Comparison of ENCODE assay signal across 8 cellular contexts in genomic region chr1:167553136-167554027, GRCh38. TPM values are rescaled to one million over a fixed set of nuclear protein-coding genes. Genes with fewer than 3 reads are reported as not detected.
DNase-seq lines count a peak whose midpoint lies in the region; ATAC-seq, FAIRE-seq and TF ChIP-seq lines count a peak whose summit lies in the region.

Gene CREG1 (minus strand): TSS chr1:167553762.

- H3K9me3 Mint-ChIP-seq in activated T-cell treated with anti-CD3 and anti-CD28 coated beads, Interleukin-2, amount 50 U/mL, for 72 hours, result no peaks in the 10 kb centered on the region

- H3K27ac ChIP-seq in KOPT-K1 (ENCODE audit: low read depth, low read length, poor library complexity, severe bottlenecking) (peak within 1 kb of the TSS; percentile 49), esophagus muscularis mucosa (replicated peaks in 1 of 4) (peak within 1 kb of the TSS; percentile 85 to 92 (median 88))

- no peak within 1 kb of the TSS for H3K27ac Mint-ChIP-seq in activated T-cell treated with anti-CD3 and anti-CD28 coated beads, Interleukin-2, amount 50 U/mL, for 72 hours

- WGBS in esophagus muscularis mucosa, result 5% methylated on average over 8 of the region's 90 CpGs

- H3K36me3 ChIP-seq in KOPT-K1 (ENCODE audit: insufficient read depth, low read length), result no peaks in the 10 kb centered on the region
- no peaks in the 10 kb centered on the region for H3K36me3 ChIP-seq in esophagus muscularis mucosa

- peaks cover 10 to 55% (median 46%) of the 10 kb centered on the region in 4 donors for H3K4me1 ChIP-seq in esophagus muscularis mucosa

- H3K27me3 ChIP-seq in esophagus muscularis mucosa, result no peaks in the 10 kb centered on the region

- TF ChIP-seq POLR2A in esophagus muscularis mucosa (IDR thresholded peaks at IDR 0.05; ENCODE audit: low read depth), result peak; percentile 83

- peak within 1 kb of the TSS; percentile 92 to 93 for H3K4me3 Mint-ChIP-seq in activated T-cell treated with anti-CD3 and anti-CD28 coated beads, Interleukin-2, amount 50 U/mL, for 72 hours

- no peaks in the 10 kb centered on the region for H3K36me3 Mint-ChIP-seq in activated T-cell treated with anti-CD3 and anti-CD28 coated beads, Interleukin-2, amount 50 U/mL, for 72 hours (ENCODE audit: insufficient read depth in 2 of 2)

- ATAC-seq in GM21786 (IDR thresholded peaks at IDR 0.05; ENCODE audit: unreplicated experiment), result peak; percentile 97
- peak; percentile 99 to 100 for ATAC-seq in activated T-cell treated with anti-CD3 and anti-CD28 coated beads, Interleukin-2, amount 50 U/mL, for 72 hours (replicated peaks in 1 of 2)

- intact Hi-C loops in esophagus muscularis mucosa (cut with DNase I), result loop anchor here (10.0 kb wide), 1 partner anchor 329 kb away; the partner anchor contains the start of gene POU2F1

- FAIRE-seq in RCC 7860 (lab: Jason Lieb, UNC), result peak; percentile 79

- H3K4me3 ChIP-seq in esophagus muscularis mucosa, result peak within 1 kb of the TSS; percentile 81 to 91 (median 89)

- no peak for TF ChIP-seq EP300 in esophagus muscularis mucosa (IDR thresholded peaks at IDR 0.05)

- peak; percentile 89 for DNase-seq in DMS79 (lab: John Stamatoyannopoulos, UW)
- DNase-seq in RCC 7860 (ENCODE audit: low spot score), result peak; percentile 77
- peak; percentile 93 to 94 for DNase-seq in activated T-cell treated with anti-CD3 and anti-CD28 coated beads, Interleukin-2, amount 50 U/mL, for 72 hours
- DNase-seq in esophagus muscularis mucosa (ENCODE audit: extremely low spot score), result peak; percentile 96
- peak; percentile 92 for DNase-seq in myocyte (ENCODE audit: low read depth)
- peak; percentile 78 to 83 for DNase-seq in stimulated activated CD8-positive, alpha-beta memory T cell treated with anti-CD3 and anti-CD28 coated beads, Interleukin-7, amount 100 ng/mL, for 48 hours (ENCODE audit: extremely low read depth in 1 of 2, low read depth in 1 of 2)

- TF ChIP-seq CTCF in esophagus muscularis mucosa (IDR thresholded peaks at IDR 0.05), result peak in 1 of 3 experiments; percentile 14

- H3K27me3 Mint-ChIP-seq in activated T-cell treated with anti-CD3 and anti-CD28 coated beads, Interleukin-2, amount 50 U/mL, for 72 hours (ENCODE audit: low read depth), result no peaks in the 10 kb centered on the region

- H3K4me1 Mint-ChIP-seq in activated T-cell treated with anti-CD3 and anti-CD28 coated beads, Interleukin-2, amount 50 U/mL, for 72 hours (ENCODE audit: low read depth), result peaks cover 44% of the 10 kb centered on the region

- H3K9me3 ChIP-seq in KOPT-K1 (ENCODE audit: insufficient read depth, low read length, poor library complexity, severe bottlenecking), result no peaks in the 10 kb centered on the region
- H3K9me3 ChIP-seq in esophagus muscularis mucosa, result no peaks in the 10 kb centered on the region

RNA-seq across cellular contexts. Expression of gene CREG1, which starts in this region (rescaled TPM):
- 1 to 10 TPM; 7.4 to 8.3 TPM for total RNA-seq in activated T-cell treated with anti-CD3 and anti-CD28 coated beads, Interleukin-2, amount 50 U/mL, for 72 hours
- total RNA-seq in esophagus muscularis mucosa, result 100 to 1,000 TPM; 121 to 203 (median 158) TPM
- 201 and 310 TPM in 2 replicates for total RNA-seq in myocyte
- 51.1 TPM for polyA plus RNA-seq in myocyte (2012)

Comparison
In these comparisons a context has a peak if more than half of its experiments do, and no peak if none do; other contexts are left out.
1. Peak in every context shown above with its lines: DNase-seq, ATAC-seq, H3K4me3 ChIP-seq and H3K27ac ChIP-seq.
2. RNA of gene CREG1 (total RNA-seq): 201 to 310 TPM in myocyte and 121 to 203 TPM in esophagus muscularis mucosa; 7.4 to 8.3 TPM in activated T-cell treated with anti-CD3 and anti-CD28 coated beads, Interleukin-2, amount 50 U/mL, for 72 hours; every median in the first group is over 10 times any median in the second.